ENCODE assay signal across 1 cellular context in genomic region chr14:52901357-52901980, GRCh38.
TF ChIP-seq lines count a peak whose summit lies in the region.

No MANE protein-coding gene starts in this region.

TF ChIP-seq in H1, 55 proteins besides CTCF, POLR2A, EP300 and RAD21:
- TF ChIP-seq FOSL1 (IDR thresholded peaks at IDR 0.05; ENCODE audit: insufficient read depth, low read depth, low read length) (no peak), BACH1 (IDR thresholded peaks at IDR 0.05; ENCODE audit: low read length) (no peak), CBX8 (IDR thresholded peaks at IDR 0.05; ENCODE audit: borderline replicate concordance, low read depth, low read length) (no peak), TAF1 (IDR thresholded peaks at IDR 0.05; ENCODE audit: low read depth, low read length) (no peak), TBP (IDR thresholded peaks at IDR 0.05; ENCODE audit: low read depth, low read length) (no peak), E2F6 (IDR thresholded peaks at IDR 0.05) (no peak), SAP30 (IDR thresholded peaks at IDR 0.05; ENCODE audit: insufficient read depth, insufficient replicate concordance, low read length) (no peak), MAX (IDR thresholded peaks at IDR 0.05) (no peak), GABPA (IDR thresholded peaks at IDR 0.05; ENCODE audit: borderline replicate concordance, insufficient read depth, low read length) (no peak), CEBPB (IDR thresholded peaks at IDR 0.05; ENCODE audit: low read depth, low read length) (no peak), CREB1 (IDR thresholded peaks at IDR 0.05) (no peak), ATF2 (IDR thresholded peaks at IDR 0.05; ENCODE audit: low read length) (no peak), USF2 (IDR thresholded peaks at IDR 0.05; ENCODE audit: low read length) (no peak)
